Comparison of ENCODE assay signal across 1 cellular context in genomic region chr15:78055923-78056713, GRCh38.
TF ChIP-seq lines count a peak whose summit lies in the region.

No MANE protein-coding gene starts in this region.

TF ChIP-seq in HepG2, 621 proteins besides CTCF, POLR2A, EP300 and RAD21 (continued from another document and continues in another):
- TF ChIP-seq ZNF574 (CRISPR knock-in tag; IDR thresholded peaks at IDR 0.05) = 0 out of 2 replicates have a peak, but pooled peaks have one; percentile 20
- peak; percentile 87; the same call in 1 of the 2 replicates for TF ChIP-seq THRA (CRISPR knock-in tag; IDR thresholded peaks at IDR 0.05; ENCODE audit: borderline replicate concordance)
- no peak for TF ChIP-seq SOX6 (IDR thresholded peaks at IDR 0.05)
- peak; percentile 56 for TF ChIP-seq SOX6 (CRISPR knock-in tag; IDR thresholded peaks at IDR 0.05)
- TF ChIP-seq NR2F6 (IDR thresholded peaks at IDR 0.05) = peak; percentile 84
- TF ChIP-seq NR2F6 (CRISPR knock-in tag; IDR thresholded peaks at IDR 0.05) = peak; percentile 81
- TF ChIP-seq DNMT3B (CRISPR knock-in tag; conservative IDR thresholded peaks at IDR 0.05) = no peak
- TF ChIP-seq CAMTA2 (CRISPR knock-in tag; IDR thresholded peaks at IDR 0.05; ENCODE audit: borderline replicate concordance) = no peak
- TF ChIP-seq ZNF788 (CRISPR knock-in tag; IDR thresholded peaks at IDR 0.05; ENCODE audit: borderline replicate concordance) = peak; percentile 51; the same call in 1 of the 2 replicates
- peak; percentile 78 for TF ChIP-seq RXRB (CRISPR knock-in tag; IDR thresholded peaks at IDR 0.05; ENCODE audit: borderline replicate concordance)
- peak; percentile 26; the same call in 1 of the 2 replicates for TF ChIP-seq ZNF646 (CRISPR knock-in tag; IDR thresholded peaks at IDR 0.05)
- peak; percentile 56; the same call in 1 of the 2 replicates for TF ChIP-seq ZBTB7B (CRISPR knock-in tag; IDR thresholded peaks at IDR 0.05)
- peak; percentile 20 for TF ChIP-seq ASH2L (IDR thresholded peaks at IDR 0.05; ENCODE audit: insufficient read length, low read depth, low read length)
- TF ChIP-seq RXRA (CRISPR knock-in tag; IDR thresholded peaks at IDR 0.05) = peak; percentile 35; the same call in 1 of the 2 replicates
- 0 out of 2 replicates have a peak, but pooled peaks have one; percentile 22 for TF ChIP-seq KDM2A (CRISPR knock-in tag; IDR thresholded peaks at IDR 0.05; ENCODE audit: borderline replicate concordance, low read depth)
- TF ChIP-seq STAT5B (CRISPR knock-in tag; IDR thresholded peaks at IDR 0.05) = no peak
- peak; percentile 20; the same call in 1 of the 2 replicates for TF ChIP-seq NR2C2 (CRISPR knock-in tag; IDR thresholded peaks at IDR 0.05; ENCODE audit: borderline replicate concordance)
- TF ChIP-seq ATF1 (CRISPR knock-in tag; IDR thresholded peaks at IDR 0.05) = no peak
- peak; percentile 36 for TF ChIP-seq ZNF263 (CRISPR knock-in tag; IDR thresholded peaks at IDR 0.05)
- TF ChIP-seq ZNF687 (CRISPR knock-in tag; IDR thresholded peaks at IDR 0.05) = peak; percentile 70
- TF ChIP-seq POLR2AphosphoS2 (IDR thresholded peaks at IDR 0.05; ENCODE audit: low read depth, low read length) = no peak
- peak; percentile 46; the same call in 1 of the 2 replicates for TF ChIP-seq RARA (CRISPR knock-in tag; IDR thresholded peaks at IDR 0.05)
- no peak for TF ChIP-seq YEATS4 (CRISPR knock-in tag; IDR thresholded peaks at IDR 0.05; ENCODE audit: borderline replicate concordance)
- TF ChIP-seq HNF4G (IDR thresholded peaks at IDR 0.05; ENCODE audit: borderline replicate concordance, low read depth, low read length) = peak; percentile 68; the same call in 1 of the 2 replicates
- peak; percentile 37; the same call in 1 of the 2 replicates for TF ChIP-seq HNF4G (CRISPR knock-in tag; IDR thresholded peaks at IDR 0.05; ENCODE audit: borderline replicate concordance, low read depth)
- peak; percentile 44; the same call in 1 of the 2 replicates for TF ChIP-seq SALL1 (CRISPR knock-in tag; IDR thresholded peaks at IDR 0.05)
- TF ChIP-seq NR2F1 (CRISPR knock-in tag; IDR thresholded peaks at IDR 0.05) = peak; percentile 74 to 76
- no peak for TF ChIP-seq MATR3 (CRISPR knock-in tag; IDR thresholded peaks at IDR 0.05)
- TF ChIP-seq HINFP (CRISPR knock-in tag; IDR thresholded peaks at IDR 0.05; ENCODE audit: low read depth) = no peak
- no peak for TF ChIP-seq CBX5 (CRISPR knock-in tag; IDR thresholded peaks at IDR 0.05; ENCODE audit: borderline replicate concordance)
- TF ChIP-seq CREB3 (CRISPR knock-in tag; IDR thresholded peaks at IDR 0.05) = no peak
- TF ChIP-seq NFE2 (CRISPR knock-in tag; IDR thresholded peaks at IDR 0.05) = no peak
- TF ChIP-seq SKI (IDR thresholded peaks at IDR 0.05; ENCODE audit: partially characterized antibody) = no peak
- peak; percentile 58; the same call in 1 of the 2 replicates for TF ChIP-seq NR2F2 (IDR thresholded peaks at IDR 0.05; ENCODE audit: borderline replicate concordance, low read depth)
- peak; percentile 45; the same call in 1 of the 2 replicates for TF ChIP-seq ARID5B (CRISPR knock-in tag; IDR thresholded peaks at IDR 0.05)
- TF ChIP-seq ZNF292 (CRISPR knock-in tag; IDR thresholded peaks at IDR 0.05; ENCODE audit: borderline replicate concordance, low read depth) = peak; percentile 96
- peak; percentile 64 for TF ChIP-seq NCOR1 (IDR thresholded peaks at IDR 0.05; ENCODE audit: borderline replicate concordance, low read length)
- no peak for TF ChIP-seq THYN1 (CRISPR knock-in tag; IDR thresholded peaks at IDR 0.05; ENCODE audit: borderline replicate concordance, low read depth)
- TF ChIP-seq CEBPG (CRISPR knock-in tag; IDR thresholded peaks at IDR 0.05) = 0 out of 2 replicates have a peak, but pooled peaks have one; percentile 2
- TF ChIP-seq XRCC5 (optimal IDR thresholded peaks at IDR 0.05; ENCODE audit: low read length) = peak; percentile 34
